In genomic region chr2:54619660-54620231, GRCh38 we compare ENCODE assay signal across 1 cellular context.
TF ChIP-seq lines count a peak whose summit lies in the region.

No MANE protein-coding gene starts in this region.

TF ChIP-seq in GM23338, 12 proteins besides CTCF, POLR2A, EP300 and RAD21 (continued from another document):
- TF ChIP-seq, protein P1, sequence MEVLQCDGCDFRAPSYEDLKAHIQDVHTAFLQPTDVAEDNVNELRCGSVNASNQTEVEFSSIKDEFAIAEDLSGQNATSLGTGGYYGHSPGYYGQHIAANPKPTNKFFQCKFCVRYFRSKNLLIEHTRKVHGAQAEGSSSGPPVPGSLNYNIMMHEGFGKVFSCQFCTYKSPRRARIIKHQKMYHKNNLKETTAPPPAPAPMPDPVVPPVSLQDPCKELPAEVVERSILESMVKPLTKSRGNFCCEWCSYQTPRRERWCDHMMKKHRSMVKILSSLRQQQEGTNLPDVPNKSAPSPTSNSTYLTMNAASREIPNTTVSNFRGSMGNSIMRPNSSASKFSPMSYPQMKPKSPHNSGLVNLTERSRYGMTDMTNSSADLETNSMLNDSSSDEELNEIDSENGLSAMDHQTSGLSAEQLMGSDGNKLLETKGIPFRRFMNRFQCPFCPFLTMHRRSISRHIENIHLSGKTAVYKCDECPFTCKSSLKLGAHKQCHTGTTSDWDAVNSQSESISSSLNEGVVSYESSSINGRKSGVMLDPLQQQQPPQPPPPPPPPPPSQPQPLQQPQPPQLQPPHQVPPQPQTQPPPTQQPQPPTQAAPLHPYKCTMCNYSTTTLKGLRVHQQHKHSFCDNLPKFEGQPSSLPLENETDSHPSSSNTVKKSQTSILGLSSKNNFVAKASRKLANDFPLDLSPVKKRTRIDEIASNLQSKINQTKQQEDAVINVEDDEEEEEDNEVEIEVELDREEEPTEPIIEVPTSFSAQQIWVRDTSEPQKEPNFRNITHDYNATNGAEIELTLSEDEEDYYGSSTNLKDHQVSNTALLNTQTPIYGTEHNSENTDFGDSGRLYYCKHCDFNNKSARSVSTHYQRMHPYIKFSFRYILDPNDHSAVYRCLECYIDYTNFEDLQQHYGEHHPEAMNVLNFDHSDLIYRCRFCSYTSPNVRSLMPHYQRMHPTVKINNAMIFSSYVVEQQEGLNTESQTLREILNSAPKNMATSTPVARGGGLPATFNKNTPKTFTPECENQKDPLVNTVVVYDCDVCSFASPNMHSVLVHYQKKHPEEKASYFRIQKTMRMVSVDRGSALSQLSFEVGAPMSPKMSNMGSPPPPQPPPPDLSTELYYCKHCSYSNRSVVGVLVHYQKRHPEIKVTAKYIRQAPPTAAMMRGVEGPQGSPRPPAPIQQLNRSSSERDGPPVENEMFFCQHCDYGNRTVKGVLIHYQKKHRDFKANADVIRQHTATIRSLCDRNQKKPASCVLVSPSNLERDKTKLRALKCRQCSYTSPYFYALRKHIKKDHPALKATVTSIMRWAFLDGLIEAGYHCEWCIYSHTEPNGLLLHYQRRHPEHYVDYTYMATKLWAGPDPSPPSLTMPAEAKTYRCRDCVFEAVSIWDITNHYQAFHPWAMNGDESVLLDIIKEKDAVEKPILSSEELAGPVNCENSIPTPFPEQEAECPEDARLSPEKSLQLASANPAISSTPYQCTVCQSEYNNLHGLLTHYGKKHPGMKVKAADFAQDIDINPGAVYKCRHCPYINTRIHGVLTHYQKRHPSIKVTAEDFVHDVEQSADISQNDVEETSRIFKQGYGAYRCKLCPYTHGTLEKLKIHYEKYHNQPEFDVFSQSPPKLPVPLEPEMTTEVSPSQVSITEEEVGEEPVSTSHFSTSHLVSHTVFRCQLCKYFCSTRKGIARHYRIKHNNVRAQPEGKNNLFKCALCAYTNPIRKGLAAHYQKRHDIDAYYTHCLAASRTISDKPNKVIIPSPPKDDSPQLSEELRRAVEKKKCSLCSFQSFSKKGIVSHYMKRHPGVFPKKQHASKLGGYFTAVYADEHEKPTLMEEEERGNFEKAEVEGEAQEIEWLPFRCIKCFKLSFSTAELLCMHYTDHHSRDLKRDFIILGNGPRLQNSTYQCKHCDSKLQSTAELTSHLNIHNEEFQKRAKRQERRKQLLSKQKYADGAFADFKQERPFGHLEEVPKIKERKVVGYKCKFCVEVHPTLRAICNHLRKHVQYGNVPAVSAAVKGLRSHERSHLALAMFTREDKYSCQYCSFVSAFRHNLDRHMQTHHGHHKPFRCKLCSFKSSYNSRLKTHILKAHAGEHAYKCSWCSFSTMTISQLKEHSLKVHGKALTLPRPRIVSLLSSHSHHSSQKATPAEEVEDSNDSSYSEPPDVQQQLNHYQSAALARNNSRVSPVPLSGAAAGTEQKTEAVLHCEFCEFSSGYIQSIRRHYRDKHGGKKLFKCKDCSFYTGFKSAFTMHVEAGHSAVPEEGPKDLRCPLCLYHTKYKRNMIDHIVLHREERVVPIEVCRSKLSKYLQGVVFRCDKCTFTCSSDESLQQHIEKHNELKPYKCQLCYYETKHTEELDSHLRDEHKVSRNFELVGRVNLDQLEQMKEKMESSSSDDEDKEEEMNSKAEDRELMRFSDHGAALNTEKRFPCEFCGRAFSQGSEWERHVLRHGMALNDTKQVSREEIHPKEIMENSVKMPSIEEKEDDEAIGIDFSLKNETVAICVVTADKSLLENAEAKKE (CRISPR knock-in tag; IDR thresholded peaks at IDR 0.05): no peak
- TF ChIP-seq JUNB (IDR thresholded peaks at IDR 0.05; ENCODE audit: unreplicated experiment): no peak
- TF ChIP-seq NANOG (IDR thresholded peaks at IDR 0.05; ENCODE audit: borderline replicate concordance): no peak
